Comparison of ENCODE assay signal across 8 cellular contexts in the genomic region with DNA sequence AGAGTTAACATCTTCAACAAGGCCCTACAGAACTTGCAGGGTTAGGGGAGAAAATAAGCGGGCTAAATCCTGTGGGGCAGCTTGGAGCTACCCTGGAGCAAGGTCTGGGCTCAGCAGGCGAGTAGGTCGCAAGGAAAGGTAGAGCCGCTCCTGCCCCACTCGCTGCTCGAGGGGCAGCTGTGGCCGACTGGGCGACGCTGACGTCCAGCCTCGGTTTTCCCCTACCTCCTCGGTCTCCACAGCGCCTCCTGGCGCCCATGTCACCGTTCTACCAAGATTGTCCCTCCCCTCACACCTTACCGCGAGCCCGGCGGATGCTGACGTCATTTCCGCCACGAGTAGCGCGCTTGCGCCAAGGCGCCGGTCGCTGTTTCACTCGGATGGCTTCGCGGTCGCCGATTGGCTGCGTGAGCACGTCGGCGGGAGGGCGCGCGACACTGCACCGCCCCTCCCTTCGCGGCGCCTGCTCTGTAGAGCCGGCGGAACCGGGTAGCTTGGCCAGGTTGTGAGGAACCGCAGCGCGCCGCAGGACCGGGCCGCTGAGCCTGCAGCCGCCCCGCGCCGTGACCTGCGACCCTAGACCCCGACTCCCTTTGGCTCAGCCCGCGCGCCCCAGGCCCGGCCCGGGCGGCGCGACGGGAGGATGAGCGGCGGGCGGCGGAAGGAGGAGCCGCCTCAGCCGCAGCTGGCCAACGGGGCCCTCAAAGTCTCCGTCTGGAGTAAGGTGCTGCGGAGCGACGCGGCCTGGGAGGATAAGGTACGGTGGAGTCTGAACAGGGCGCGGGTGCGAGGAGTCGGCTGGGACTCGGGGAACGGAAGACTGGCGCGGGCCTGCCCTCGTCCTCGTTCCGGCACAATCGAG. TPM values are rescaled to one million over a fixed set of nuclear protein-coding genes. Genes with fewer than 3 reads are reported as not detected.
DNase-seq lines count a peak whose midpoint lies in the region; ATAC-seq and TF ChIP-seq lines count a peak whose summit lies in the region.

A gene with protein sequence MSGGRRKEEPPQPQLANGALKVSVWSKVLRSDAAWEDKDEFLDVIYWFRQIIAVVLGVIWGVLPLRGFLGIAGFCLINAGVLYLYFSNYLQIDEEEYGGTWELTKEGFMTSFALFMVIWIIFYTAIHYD (plus strand): TSS at position 471 of the 862 bp plus-strand sequence. CDS start 173 bp downstream, at position 644.

- intact Hi-C loops in dendritic cell treated with granulocyte-macrophage colony-stimulating factor and Interleukin-4, amounts not matched to agents 40 ng/mL and 50 ng/mL, for 4 days (cut with micrococcal nuclease): loop anchor here (1.0 to 5.0 kb wide), 5 partner anchors 10 to 167 kb away; a partner anchor contains a TSS
- intact Hi-C loops in left lung (cut with DNase I): no loop called here

- no peaks in the 10 kb centered on the region for H3K27me3 ChIP-seq in left lung

- peaks cover 18 to 31% of the 10 kb centered on the region in 2 donors for H3K4me1 ChIP-seq in left lung

- peak within 1 kb of the TSS; percentile 99 for H3K4me3 Mint-ChIP-seq in dendritic cell treated with granulocyte-macrophage colony-stimulating factor and Interleukin-4, amounts not matched to agents 40 ng/mL and 50 ng/mL, for 4 days

- DNase-seq in C1 segment of cervical spinal cord (lab: John Stamatoyannopoulos, UW): peak; percentile 87 to 99 (median 98)
- DNase-seq in NCI-H69 (lab: John Stamatoyannopoulos, UW): peak; percentile 97
- DNase-seq in activated CD4-positive, alpha-beta T cell treated with anti-CD3 and anti-CD28 coated beads, Interleukin-2, amount 50 U/mL, for 1 hour: peak; percentile 99
- DNase-seq in left lung: peak; percentile 99 to 100
- peak; percentile 99 for DNase-seq in stimulated activated CD4-positive, alpha-beta T cell treated with anti-CD3 and anti-CD28 coated beads, Interleukin-4, amount 100 ng/mL, for 1 hour

- ATAC-seq in GM19324 (IDR thresholded peaks at IDR 0.05; ENCODE audit: low FRiP score, unreplicated experiment): peak; percentile 92
- peak; percentile 79 for ATAC-seq in HG03520 (IDR thresholded peaks at IDR 0.05; ENCODE audit: unreplicated experiment)
- peak; percentile 96 for ATAC-seq in left lung

- peaks cover 45% of the 10 kb centered on the region for H3K36me3 Mint-ChIP-seq in dendritic cell treated with granulocyte-macrophage colony-stimulating factor and Interleukin-4, amounts not matched to agents 40 ng/mL and 50 ng/mL, for 4 days (ENCODE audit: low read depth)

- no peaks in the 10 kb centered on the region for H3K9me3 ChIP-seq in left lung

- H3K27ac Mint-ChIP-seq in dendritic cell treated with granulocyte-macrophage colony-stimulating factor and Interleukin-4, amounts not matched to agents 40 ng/mL and 50 ng/mL, for 4 days: peak within 1 kb of the TSS; percentile 95

- H3K36me3 ChIP-seq in left lung: peaks cover 0 to 30% of the 10 kb centered on the region in 2 donors

- peak; percentile 85 to 95 for TF ChIP-seq CTCF in left lung (IDR thresholded peaks at IDR 0.05)

- H3K4me1 Mint-ChIP-seq in dendritic cell treated with granulocyte-macrophage colony-stimulating factor and Interleukin-4, amounts not matched to agents 40 ng/mL and 50 ng/mL, for 4 days (ENCODE audit: low read depth): peaks cover 41% of the 10 kb centered on the region

- H3K27me3 Mint-ChIP-seq in dendritic cell treated with granulocyte-macrophage colony-stimulating factor and Interleukin-4, amounts not matched to agents 40 ng/mL and 50 ng/mL, for 4 days: no peaks in the 10 kb centered on the region

- H3K27ac ChIP-seq in left lung: peak within 1 kb of the TSS; percentile 89 to 96

- no peaks in the 10 kb centered on the region for H3K9me3 Mint-ChIP-seq in dendritic cell treated with granulocyte-macrophage colony-stimulating factor and Interleukin-4, amounts not matched to agents 40 ng/mL and 50 ng/mL, for 4 days

- H3K4me3 ChIP-seq in left lung: peak within 1 kb of the TSS; percentile 98 to 99

RNA-seq across cellular contexts. Expression of the gene that starts here (rescaled TPM):
- 100 to 1,000 TPM in 1 of 2 donors, 10 to 100 TPM in 1; 99.0 to 167 TPM for total RNA-seq in left lung

Comparison
In these comparisons a context has a peak if more than half of its experiments do, and no peak if none do; other contexts are left out.
1. Peak in every context shown above with its lines: DNase-seq, ATAC-seq, H3K4me3 ChIP-seq and H3K27ac ChIP-seq.